Comparison of ENCODE assay signal across 8 cellular contexts in the genomic region with DNA sequence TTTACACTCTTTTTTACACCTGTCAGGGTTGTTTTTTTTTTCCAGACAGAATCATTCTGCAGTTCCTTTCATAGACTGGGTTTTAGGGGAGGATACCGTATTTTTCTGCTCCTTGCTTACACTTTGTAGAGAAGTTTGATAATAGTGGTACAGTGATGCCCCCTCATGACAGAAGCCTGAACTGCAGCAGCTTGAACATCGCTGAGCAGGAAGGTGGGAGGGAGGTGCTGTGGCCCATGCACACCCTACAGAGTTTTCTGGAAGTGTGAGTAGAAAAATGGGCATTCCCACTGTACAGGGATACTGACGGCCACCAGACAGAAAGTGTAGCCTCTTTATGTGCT.
DNase-seq lines count a peak whose midpoint lies in the region; ATAC-seq and TF ChIP-seq lines count a peak whose summit lies in the region.

No MANE protein-coding gene starts in this region.

- intact Hi-C loops in tibial artery (cut with DNase I; ENCODE audit: low total_unique reads): loop anchor here (5.0 kb wide), 1 partner anchor 117 kb away; no protein-coding TSS in a partner anchor

- DNase-seq in DMS53 (lab: John Stamatoyannopoulos, UW): peak; percentile 77
- peak; percentile 18 for DNase-seq in HuH-7 (ENCODE audit: low spot score)
- peak; percentile 53 for DNase-seq in RPMI8226
- DNase-seq in activated T-helper 9 cell treated with anti-CD3 and anti-CD28 coated beads, Interleukin-2, amount 50 U/mL, for 16 hours (ENCODE audit: low read depth): peak; percentile 46
- peak; percentile 18 for DNase-seq in germinal center (ENCODE audit: low spot score)
- DNase-seq in tibial artery: peak; percentile 71 to 79

- ATAC-seq in GM21515 (IDR thresholded peaks at IDR 0.05; ENCODE audit: unreplicated experiment): peak; percentile 96

- no peaks in the 10 kb centered on the region for H3K4me1 ChIP-seq in parathyroid adenoma
- no peaks in the 10 kb centered on the region for H3K4me1 ChIP-seq in tibial artery

- no peaks in the 10 kb centered on the region for H3K79me2 ChIP-seq in parathyroid adenoma

- no peaks in the 10 kb centered on the region for H3K36me3 ChIP-seq in parathyroid adenoma (ENCODE audit: control insufficient read depth, insufficient read depth, low read length)
- H3K36me3 ChIP-seq in tibial artery: no peaks in the 10 kb centered on the region

- H3K27ac ChIP-seq in parathyroid adenoma: no peak overlapping the region
- no peak overlapping the region for H3K27ac ChIP-seq in tibial artery

- TF ChIP-seq CTCF in parathyroid adenoma (IDR thresholded peaks at IDR 0.05) (peak; percentile 80), tibial artery (IDR thresholded peaks at IDR 0.05) (peak; percentile 59 to 66)

- no peak overlapping the region for H3K9ac ChIP-seq in parathyroid adenoma

- no peaks in the 10 kb centered on the region for H3K9me3 ChIP-seq in parathyroid adenoma (ENCODE audit: control insufficient read depth, low read length)
- H3K9me3 ChIP-seq in tibial artery: no peaks in the 10 kb centered on the region

- no peak overlapping the region for H2AFZ ChIP-seq in parathyroid adenoma

- H3K4me3 ChIP-seq in parathyroid adenoma (ENCODE audit: low read depth, low read length) (no peak overlapping the region), tibial artery (peak overlapping the region; percentile 38 to 41)

- no peak overlapping the region for H3K4me2 ChIP-seq in parathyroid adenoma (ENCODE audit: low read length)

- H3K27me3 ChIP-seq in parathyroid adenoma (ENCODE audit: control insufficient read depth, insufficient read depth, low read length) (no peaks in the 10 kb centered on the region), tibial artery (no peaks in the 10 kb centered on the region)

Comparison
In these comparisons a context has a peak if more than half of its experiments do, and no peak if none do; other contexts are left out.
1. DNase-seq: peak in every context shown above with its lines; median percentile 77 in DMS53; 75 in tibial artery; 53 in RPMI8226; 46 in activated T-helper 9 cell treated with anti-CD3 and anti-CD28 coated beads, Interleukin-2, amount 50 U/mL, for 16 hours; 18 in HuH-7; 18 in germinal center.